Comparison of ENCODE assay signal across 22 cellular contexts in the genomic region with DNA sequence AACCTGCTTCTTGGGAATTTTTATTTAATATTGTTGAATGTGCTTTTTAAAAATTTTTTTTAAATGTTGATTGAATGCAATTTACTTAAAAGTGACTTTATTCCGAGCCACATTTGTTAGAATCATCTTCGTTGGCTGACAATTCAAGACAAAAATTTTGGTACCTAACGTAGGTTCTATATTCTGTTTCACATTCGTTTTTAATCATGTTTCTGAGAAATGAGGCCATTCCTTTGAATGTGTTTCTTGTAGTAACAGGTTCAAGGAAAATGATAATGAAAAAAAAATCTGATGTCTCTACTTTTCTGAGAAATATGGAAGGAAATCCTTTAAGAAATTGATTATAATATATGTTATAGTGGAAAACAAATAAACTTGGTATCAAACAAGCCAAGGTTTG.
DNase-seq lines count a peak whose midpoint lies in the region; ATAC-seq and TF ChIP-seq lines count a peak whose summit lies in the region.
"Had no signal": no experiment of that assay in that cellular context is flagged by ENCODE, and none has a peak within 500 bp of the region (broad histone marks: within the 10 kb centered on the region; RNA-seq: fewer than 3 reads in every experiment).

No MANE protein-coding gene starts in this region.

- intact Hi-C loops in activated CD4-positive, alpha-beta memory T cell treated with anti-CD3 and anti-CD28 coated beads for 36 hours (cut with micrococcal nuclease) = loop anchor here (1.0 to 10.0 kb wide), 3 partner anchors 96 to 1046 kb away; no protein-coding TSS in a partner anchor

- POLR2A ChIA-PET in activated CD4-positive, alpha-beta memory T cell treated with anti-CD3 and anti-CD28 coated beads, Interleukin-2, amount 10 ng/mL, durations not matched to agents 7 days and 5 days (lab: Charles Lee) = no interaction called here
- POLR2A ChIA-PET in activated CD4-positive, alpha-beta memory T cell treated with anti-CD3 and anti-CD28 coated beads for 36 hours (lab: Charles Lee) = no interaction called here
- POLR2A ChIA-PET in T-cell (lab: Charles Lee) = no interaction called here

- no peak overlapping the region for H3K4me3 ChIP-seq in GM12865 (ENCODE audit: low read depth, low read length)
- H3K4me3 ChIP-seq: A549, Peyer's patch, SJCRH30 had no signal

- no peak for TF ChIP-seq CTCF in GM12865 (IDR thresholded peaks at IDR 0.05; ENCODE audit: insufficient read depth, low read depth, low read length, missing control alignments)
- TF ChIP-seq CTCF in nephron (IDR thresholded peaks at IDR 0.05; ENCODE audit: unreplicated experiment in 3 of 3) = no peak

- no peak overlapping the region for H3K4me3 Mint-ChIP-seq in activated CD4-positive, alpha-beta memory T cell treated with anti-CD3 and anti-CD28 coated beads, Interleukin-2, amount 10 ng/mL, durations not matched to agents 7 days and 5 days
- H3K4me3 Mint-ChIP-seq in activated CD4-positive, alpha-beta memory T cell treated with anti-CD3 and anti-CD28 coated beads for 36 hours = no peak overlapping the region
- H3K4me3 Mint-ChIP-seq in T-cell (no peak overlapping the region), nephron (no peak overlapping the region)
- H3K4me3 Mint-ChIP-seq: B cell, CD14-positive monocyte had no signal

- H3K4me1 Mint-ChIP-seq in activated CD4-positive, alpha-beta memory T cell treated with anti-CD3 and anti-CD28 coated beads, Interleukin-2, amount 10 ng/mL, durations not matched to agents 7 days and 5 days = peaks cover 39% of the 10 kb centered on the region
- peaks cover 27% of the 10 kb centered on the region for H3K4me1 Mint-ChIP-seq in activated CD4-positive, alpha-beta memory T cell treated with anti-CD3 and anti-CD28 coated beads for 36 hours (ENCODE audit: low read depth)
- H3K4me1 Mint-ChIP-seq in T-cell = peaks cover 5 to 21% (median 5%) of the 10 kb centered on the region in 3 donors
- H3K4me1 Mint-ChIP-seq in nephron = peaks cover 32% of the 10 kb centered on the region
- H3K4me1 Mint-ChIP-seq: B cell, CD14-positive monocyte had no signal

- ATAC-seq in T-cell (replicated peaks in 1 of 4) (no peak), HG02852 (IDR thresholded peaks at IDR 0.05; ENCODE audit: unreplicated experiment) (no peak)
- ATAC-seq: A549 had no signal

- H3K9me3 Mint-ChIP-seq in activated CD4-positive, alpha-beta memory T cell treated with anti-CD3 and anti-CD28 coated beads, Interleukin-2, amount 10 ng/mL, durations not matched to agents 7 days and 5 days = peaks cover 3% of the 10 kb centered on the region
- no peaks in the 10 kb centered on the region for H3K9me3 Mint-ChIP-seq in activated CD4-positive, alpha-beta memory T cell treated with anti-CD3 and anti-CD28 coated beads for 36 hours
- H3K9me3 Mint-ChIP-seq in T-cell = no peaks in the 10 kb centered on the region
- no peaks in the 10 kb centered on the region for H3K9me3 Mint-ChIP-seq in nephron
- H3K9me3 Mint-ChIP-seq: CD14-positive monocyte had no signal

- H3K36me3 Mint-ChIP-seq in activated CD4-positive, alpha-beta memory T cell treated with anti-CD3 and anti-CD28 coated beads, Interleukin-2, amount 10 ng/mL, durations not matched to agents 7 days and 5 days (ENCODE audit: low read depth) = peaks cover 5% of the 10 kb centered on the region
- H3K36me3 Mint-ChIP-seq in activated CD4-positive, alpha-beta memory T cell treated with anti-CD3 and anti-CD28 coated beads for 36 hours = no peaks in the 10 kb centered on the region
- H3K36me3 Mint-ChIP-seq in T-cell (no peaks in the 10 kb centered on the region), nephron (ENCODE audit: low read depth) (no peaks in the 10 kb centered on the region)
- H3K36me3 Mint-ChIP-seq: CD14-positive monocyte had no signal

- CTCF ChIA-PET in activated CD4-positive, alpha-beta memory T cell treated with anti-CD3 and anti-CD28 coated beads, Interleukin-2, amount 10 ng/mL, durations not matched to agents 7 days and 5 days (lab: Charles Lee) = interaction anchor here (0.7 to 1.5 kb wide), 2 partner anchors 25 to 881 kb away, joined by 3 to 5 read pairs; no protein-coding TSS in a partner anchor
- CTCF ChIA-PET in activated CD4-positive, alpha-beta memory T cell treated with anti-CD3 and anti-CD28 coated beads for 36 hours (lab: Charles Lee) = interaction anchor here (1.6 to 1.7 kb wide), 2 partner anchors 12 to 257 kb away, joined by 5 to 6 read pairs; no protein-coding TSS in a partner anchor
- CTCF ChIA-PET in T-cell (lab: Charles Lee) = no interaction called here

- no peaks in the 10 kb centered on the region for H3K27me3 Mint-ChIP-seq in activated CD4-positive, alpha-beta memory T cell treated with anti-CD3 and anti-CD28 coated beads, Interleukin-2, amount 10 ng/mL, durations not matched to agents 7 days and 5 days
- no peaks in the 10 kb centered on the region for H3K27me3 Mint-ChIP-seq in activated CD4-positive, alpha-beta memory T cell treated with anti-CD3 and anti-CD28 coated beads for 36 hours
- H3K27me3 Mint-ChIP-seq in T-cell (no peaks in the 10 kb centered on the region), nephron (ENCODE audit: low read depth) (no peaks in the 10 kb centered on the region)
- H3K27me3 Mint-ChIP-seq: B cell had no signal

- H3K27ac Mint-ChIP-seq in activated CD4-positive, alpha-beta memory T cell treated with anti-CD3 and anti-CD28 coated beads, Interleukin-2, amount 10 ng/mL, durations not matched to agents 7 days and 5 days = peak overlapping the region; percentile 51
- no peak overlapping the region for H3K27ac Mint-ChIP-seq in activated CD4-positive, alpha-beta memory T cell treated with anti-CD3 and anti-CD28 coated beads for 36 hours
- H3K27ac Mint-ChIP-seq in T-cell = peak overlapping the region; percentile 13 to 50
- H3K27ac Mint-ChIP-seq in nephron = peak overlapping the region in 2 of 3 experiments; percentile 95 to 96
- H3K27ac Mint-ChIP-seq: B cell, CD14-positive monocyte had no signal

- DNase-seq in activated CD4-positive, alpha-beta memory T cell treated with anti-CD3 and anti-CD28 coated beads, Interleukin-2, amount 10 ng/mL, durations not matched to agents 7 days and 5 days = no peak
- no peak for DNase-seq in activated CD4-positive, alpha-beta memory T cell treated with anti-CD3 and anti-CD28 coated beads for 36 hours
- DNase-seq in GM12865 (ENCODE audit: low read depth) = peak; percentile 6
- DNase-seq in T-cell = no peak
- DNase-seq in kidney tubule cell (ENCODE audit: low spot score) = no peak
- DNase-seq: DMS53; GDM1; Karpas-422; MV-4-11; NCI-H1105 treated with DMSO at 0.1 percent for 48 hours; NCI-H2029 treated with DMSO at 0.1 percent for 48 hours; NCI-H226; NCI-H510A treated with DMSO at 0.1 percent for 48 hours; NCI-H774; NK-92 treated with Interleukin-12 subunit alpha and Interleukin-12 subunit beta, amount 100 ng/mL, for 24 hours; Peyer's patch; SJCRH30 had no signal

Comparison
In these comparisons a context has a peak if more than half of its experiments do, and no peak if none do; other contexts are left out.
1. CTCF ChIA-PET loops: an anchor here in activated CD4-positive, alpha-beta memory T cell treated with anti-CD3 and anti-CD28 coated beads, Interleukin-2, amount 10 ng/mL, durations not matched to agents 7 days and 5 days (0.7 to 1.5 kb wide) and activated CD4-positive, alpha-beta memory T cell treated with anti-CD3 and anti-CD28 coated beads for 36 hours (1.6 to 1.7 kb wide); none called in T-cell.